1 cellular context compared by ENCODE assay signal in the genomic region with DNA sequence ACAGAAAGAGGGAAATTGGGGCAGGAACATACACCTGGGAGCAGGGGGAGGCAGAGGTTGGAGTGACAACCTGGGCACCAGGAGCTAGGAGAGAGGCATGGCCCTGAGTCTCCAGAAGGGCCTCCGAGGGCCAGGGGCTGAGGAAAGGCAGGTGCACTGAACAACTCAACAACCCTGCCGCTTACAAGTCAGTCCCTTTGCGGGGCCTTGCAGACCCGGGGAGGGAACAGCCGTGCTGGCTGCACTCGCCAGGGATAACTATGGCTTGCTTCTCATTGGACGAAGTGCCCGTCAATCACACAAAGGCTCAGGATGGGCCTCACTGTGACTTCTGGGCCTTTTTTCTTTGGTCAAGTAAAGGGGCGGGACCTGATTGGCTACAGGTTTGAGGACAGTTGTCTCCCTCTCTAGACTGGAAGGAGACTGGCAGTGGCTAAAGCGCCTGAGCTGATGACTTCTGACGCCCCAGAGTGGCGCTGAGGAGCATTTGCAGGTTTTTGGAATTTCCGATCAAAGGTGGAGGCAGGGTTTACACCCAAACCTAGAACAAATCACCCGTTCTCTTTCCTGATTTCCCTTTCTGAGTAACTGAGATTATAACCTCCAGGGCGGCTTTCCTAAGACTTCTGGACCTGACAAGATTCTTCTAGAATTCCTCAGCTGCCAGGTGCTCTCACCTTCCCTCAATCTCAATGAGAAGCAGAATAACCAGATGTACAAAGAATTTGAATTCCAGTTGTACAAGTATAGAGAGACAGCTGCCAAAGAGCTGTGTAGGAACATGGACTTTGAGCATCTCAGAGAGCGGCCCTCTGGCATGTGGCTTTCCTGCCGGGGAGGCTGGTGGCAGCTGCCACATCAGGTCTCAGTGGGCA.
TF ChIP-seq lines count a peak whose summit lies in the region.

No MANE protein-coding gene starts in this region.

TF ChIP-seq in HepG2, 621 proteins besides CTCF, POLR2A, EP300 and RAD21 (continued from another document and continues in another):
- TF ChIP-seq, protein P1, sequence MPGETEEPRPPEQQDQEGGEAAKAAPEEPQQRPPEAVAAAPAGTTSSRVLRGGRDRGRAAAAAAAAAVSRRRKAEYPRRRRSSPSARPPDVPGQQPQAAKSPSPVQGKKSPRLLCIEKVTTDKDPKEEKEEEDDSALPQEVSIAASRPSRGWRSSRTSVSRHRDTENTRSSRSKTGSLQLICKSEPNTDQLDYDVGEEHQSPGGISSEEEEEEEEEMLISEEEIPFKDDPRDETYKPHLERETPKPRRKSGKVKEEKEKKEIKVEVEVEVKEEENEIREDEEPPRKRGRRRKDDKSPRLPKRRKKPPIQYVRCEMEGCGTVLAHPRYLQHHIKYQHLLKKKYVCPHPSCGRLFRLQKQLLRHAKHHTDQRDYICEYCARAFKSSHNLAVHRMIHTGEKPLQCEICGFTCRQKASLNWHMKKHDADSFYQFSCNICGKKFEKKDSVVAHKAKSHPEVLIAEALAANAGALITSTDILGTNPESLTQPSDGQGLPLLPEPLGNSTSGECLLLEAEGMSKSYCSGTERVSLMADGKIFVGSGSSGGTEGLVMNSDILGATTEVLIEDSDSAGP (CRISPR knock-in tag; IDR thresholded peaks at IDR 0.05; ENCODE audit: borderline replicate concordance), result peak; percentile 48; the same call in 1 of the 2 replicates
- TF ChIP-seq, protein P2, sequence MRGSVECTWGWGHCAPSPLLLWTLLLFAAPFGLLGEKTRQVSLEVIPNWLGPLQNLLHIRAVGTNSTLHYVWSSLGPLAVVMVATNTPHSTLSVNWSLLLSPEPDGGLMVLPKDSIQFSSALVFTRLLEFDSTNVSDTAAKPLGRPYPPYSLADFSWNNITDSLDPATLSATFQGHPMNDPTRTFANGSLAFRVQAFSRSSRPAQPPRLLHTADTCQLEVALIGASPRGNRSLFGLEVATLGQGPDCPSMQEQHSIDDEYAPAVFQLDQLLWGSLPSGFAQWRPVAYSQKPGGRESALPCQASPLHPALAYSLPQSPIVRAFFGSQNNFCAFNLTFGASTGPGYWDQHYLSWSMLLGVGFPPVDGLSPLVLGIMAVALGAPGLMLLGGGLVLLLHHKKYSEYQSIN (CRISPR knock-in tag; IDR thresholded peaks at IDR 0.05; ENCODE audit: borderline replicate concordance), result no peak
- TF ChIP-seq, protein P3, sequence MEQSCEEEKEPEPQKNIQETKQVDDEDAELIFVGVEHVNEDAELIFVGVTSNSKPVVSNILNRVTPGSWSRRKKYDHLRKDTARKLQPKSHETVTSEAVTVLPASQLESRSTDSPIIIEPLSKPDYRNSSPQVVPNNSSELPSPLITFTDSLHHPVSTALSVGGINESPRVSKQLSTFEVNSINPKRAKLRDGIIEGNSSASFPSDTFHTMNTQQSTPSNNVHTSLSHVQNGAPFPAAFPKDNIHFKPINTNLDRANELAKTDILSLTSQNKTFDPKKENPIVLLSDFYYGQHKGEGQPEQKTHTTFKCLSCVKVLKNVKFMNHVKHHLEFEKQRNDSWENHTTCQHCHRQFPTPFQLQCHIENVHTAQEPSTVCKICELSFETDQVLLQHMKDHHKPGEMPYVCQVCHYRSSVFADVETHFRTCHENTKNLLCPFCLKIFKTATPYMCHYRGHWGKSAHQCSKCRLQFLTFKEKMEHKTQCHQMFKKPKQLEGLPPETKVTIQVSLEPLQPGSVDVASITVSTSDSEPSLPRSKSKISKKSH (CRISPR knock-in tag; IDR thresholded peaks at IDR 0.05; ENCODE audit: borderline replicate concordance), result no peak; the same call in 1 of the 2 replicates
- TF ChIP-seq, protein P4, sequence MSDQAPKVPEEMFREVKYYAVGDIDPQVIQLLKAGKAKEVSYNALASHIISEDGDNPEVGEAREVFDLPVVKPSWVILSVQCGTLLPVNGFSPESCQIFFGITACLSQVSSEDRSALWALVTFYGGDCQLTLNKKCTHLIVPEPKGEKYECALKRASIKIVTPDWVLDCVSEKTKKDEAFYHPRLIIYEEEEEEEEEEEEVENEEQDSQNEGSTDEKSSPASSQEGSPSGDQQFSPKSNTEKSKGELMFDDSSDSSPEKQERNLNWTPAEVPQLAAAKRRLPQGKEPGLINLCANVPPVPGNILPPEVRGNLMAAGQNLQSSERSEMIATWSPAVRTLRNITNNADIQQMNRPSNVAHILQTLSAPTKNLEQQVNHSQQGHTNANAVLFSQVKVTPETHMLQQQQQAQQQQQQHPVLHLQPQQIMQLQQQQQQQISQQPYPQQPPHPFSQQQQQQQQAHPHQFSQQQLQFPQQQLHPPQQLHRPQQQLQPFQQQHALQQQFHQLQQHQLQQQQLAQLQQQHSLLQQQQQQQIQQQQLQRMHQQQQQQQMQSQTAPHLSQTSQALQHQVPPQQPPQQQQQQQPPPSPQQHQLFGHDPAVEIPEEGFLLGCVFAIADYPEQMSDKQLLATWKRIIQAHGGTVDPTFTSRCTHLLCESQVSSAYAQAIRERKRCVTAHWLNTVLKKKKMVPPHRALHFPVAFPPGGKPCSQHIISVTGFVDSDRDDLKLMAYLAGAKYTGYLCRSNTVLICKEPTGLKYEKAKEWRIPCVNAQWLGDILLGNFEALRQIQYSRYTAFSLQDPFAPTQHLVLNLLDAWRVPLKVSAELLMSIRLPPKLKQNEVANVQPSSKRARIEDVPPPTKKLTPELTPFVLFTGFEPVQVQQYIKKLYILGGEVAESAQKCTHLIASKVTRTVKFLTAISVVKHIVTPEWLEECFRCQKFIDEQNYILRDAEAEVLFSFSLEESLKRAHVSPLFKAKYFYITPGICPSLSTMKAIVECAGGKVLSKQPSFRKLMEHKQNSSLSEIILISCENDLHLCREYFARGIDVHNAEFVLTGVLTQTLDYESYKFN (CRISPR knock-in tag; conservative IDR thresholded peaks at IDR 0.05), result peak; percentile 67
- TF ChIP-seq ZNF557 (CRISPR knock-in tag; IDR thresholded peaks at IDR 0.05) (0 out of 2 replicates have a peak, but pooled peaks have one; percentile 6), ZEB1 (IDR thresholded peaks at IDR 0.05; ENCODE audit: insufficient replicate concordance, low read depth) (no peak), ZNF816 (CRISPR knock-in tag; IDR thresholded peaks at IDR 0.05; ENCODE audit: borderline replicate concordance) (no peak), CBX5 (CRISPR knock-in tag; IDR thresholded peaks at IDR 0.05; ENCODE audit: borderline replicate concordance) (0 out of 2 replicates have a peak, but pooled peaks have one; percentile 12), SP4 (CRISPR knock-in tag; IDR thresholded peaks at IDR 0.05) (peak; percentile 73), MAFG (CRISPR knock-in tag; IDR thresholded peaks at IDR 0.05) (no peak), IKZF4 (CRISPR knock-in tag; IDR thresholded peaks at IDR 0.05; ENCODE audit: borderline replicate concordance, low read depth, not compliant biosample characterization) (peak; percentile 27), BORCS8-MEF2B (CRISPR knock-in tag; IDR thresholded peaks at IDR 0.05) (peak; percentile 74; the same call in 1 of the 2 replicates), ZNF460 (CRISPR knock-in tag; IDR thresholded peaks at IDR 0.05; ENCODE audit: borderline replicate concordance) (no peak), KAT8 (CRISPR knock-in tag; IDR thresholded peaks at IDR 0.05) (peak; percentile 21; the same call in 1 of the 2 replicates), ZFP37 (CRISPR knock-in tag; IDR thresholded peaks at IDR 0.05; ENCODE audit: borderline replicate concordance) (no peak), ZNF225 (CRISPR knock-in tag; IDR thresholded peaks at IDR 0.05) (peak; percentile 53; the same call in 1 of the 2 replicates), ZFY (CRISPR knock-in tag; IDR thresholded peaks at IDR 0.05) (peak; percentile 73), ZNF724P (CRISPR knock-in tag; IDR thresholded peaks at IDR 0.05; ENCODE audit: borderline replicate concordance) (peak; percentile 55; the same call in 1 of the 2 replicates), BCL6 (CRISPR knock-in tag; IDR thresholded peaks at IDR 0.05) (no peak), KDM3A (CRISPR knock-in tag; IDR thresholded peaks at IDR 0.05; ENCODE audit: low read depth) (0 out of 2 replicates have a peak, but pooled peaks have one; percentile 13), ZFX (CRISPR knock-in tag; IDR thresholded peaks at IDR 0.05; ENCODE audit: low read depth) (peak; percentile 83), HOXA3 (CRISPR knock-in tag; IDR thresholded peaks at IDR 0.05) (peak; percentile 25; the same call in 1 of the 2 replicates), SUZ12 (IDR thresholded peaks at IDR 0.05; ENCODE audit: low read depth, low read length) (no peak), ZNF589 (CRISPR knock-in tag; conservative IDR thresholded peaks at IDR 0.05) (no peak), EEA1 (CRISPR knock-in tag; IDR thresholded peaks at IDR 0.05; ENCODE audit: borderline replicate concordance) (peak; percentile 16; the same call in 1 of the 2 replicates), DMAP1 (CRISPR knock-in tag; IDR thresholded peaks at IDR 0.05) (peak; percentile 35; the same call in 1 of the 2 replicates), NR2C2 (CRISPR knock-in tag; IDR thresholded peaks at IDR 0.05; ENCODE audit: borderline replicate concordance) (no peak), ZFP90 (CRISPR knock-in tag; IDR thresholded peaks at IDR 0.05; ENCODE audit: borderline replicate concordance) (0 out of 2 replicates have a peak, but pooled peaks have one; percentile 6), MTA3 (CRISPR knock-in tag; IDR thresholded peaks at IDR 0.05) (no peak), SKI (IDR thresholded peaks at IDR 0.05; ENCODE audit: partially characterized antibody) (peak; percentile 7), ZNF615 (CRISPR knock-in tag; IDR thresholded peaks at IDR 0.05; ENCODE audit: borderline replicate concordance) (no peak)
- TF ChIP-seq, protein P5, sequence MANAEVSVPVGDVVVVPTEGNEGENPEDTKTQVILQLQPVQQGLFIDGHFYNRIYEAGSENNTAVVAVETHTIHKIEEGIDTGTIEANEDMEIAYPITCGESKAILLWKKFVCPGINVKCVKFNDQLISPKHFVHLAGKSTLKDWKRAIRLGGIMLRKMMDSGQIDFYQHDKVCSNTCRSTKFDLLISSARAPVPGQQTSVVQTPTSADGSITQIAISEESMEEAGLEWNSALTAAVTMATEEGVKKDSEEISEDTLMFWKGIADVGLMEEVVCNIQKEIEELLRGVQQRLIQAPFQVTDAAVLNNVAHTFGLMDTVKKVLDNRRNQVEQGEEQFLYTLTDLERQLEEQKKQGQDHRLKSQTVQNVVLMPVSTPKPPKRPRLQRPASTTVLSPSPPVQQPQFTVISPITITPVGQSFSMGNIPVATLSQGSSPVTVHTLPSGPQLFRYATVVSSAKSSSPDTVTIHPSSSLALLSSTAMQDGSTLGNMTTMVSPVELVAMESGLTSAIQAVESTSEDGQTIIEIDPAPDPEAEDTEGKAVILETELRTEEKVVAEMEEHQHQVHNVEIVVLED (CRISPR knock-in tag; IDR thresholded peaks at IDR 0.05; ENCODE audit: borderline replicate concordance), result no peak; the same call in 1 of the 2 replicates
- TF ChIP-seq, protein P6, sequence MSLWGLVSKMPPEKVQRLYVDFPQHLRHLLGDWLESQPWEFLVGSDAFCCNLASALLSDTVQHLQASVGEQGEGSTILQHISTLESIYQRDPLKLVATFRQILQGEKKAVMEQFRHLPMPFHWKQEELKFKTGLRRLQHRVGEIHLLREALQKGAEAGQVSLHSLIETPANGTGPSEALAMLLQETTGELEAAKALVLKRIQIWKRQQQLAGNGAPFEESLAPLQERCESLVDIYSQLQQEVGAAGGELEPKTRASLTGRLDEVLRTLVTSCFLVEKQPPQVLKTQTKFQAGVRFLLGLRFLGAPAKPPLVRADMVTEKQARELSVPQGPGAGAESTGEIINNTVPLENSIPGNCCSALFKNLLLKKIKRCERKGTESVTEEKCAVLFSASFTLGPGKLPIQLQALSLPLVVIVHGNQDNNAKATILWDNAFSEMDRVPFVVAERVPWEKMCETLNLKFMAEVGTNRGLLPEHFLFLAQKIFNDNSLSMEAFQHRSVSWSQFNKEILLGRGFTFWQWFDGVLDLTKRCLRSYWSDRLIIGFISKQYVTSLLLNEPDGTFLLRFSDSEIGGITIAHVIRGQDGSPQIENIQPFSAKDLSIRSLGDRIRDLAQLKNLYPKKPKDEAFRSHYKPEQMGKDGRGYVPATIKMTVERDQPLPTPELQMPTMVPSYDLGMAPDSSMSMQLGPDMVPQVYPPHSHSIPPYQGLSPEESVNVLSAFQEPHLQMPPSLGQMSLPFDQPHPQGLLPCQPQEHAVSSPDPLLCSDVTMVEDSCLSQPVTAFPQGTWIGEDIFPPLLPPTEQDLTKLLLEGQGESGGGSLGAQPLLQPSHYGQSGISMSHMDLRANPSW (CRISPR knock-in tag; IDR thresholded peaks at IDR 0.05; ENCODE audit: borderline replicate concordance), result 0 out of 2 replicates have a peak, but pooled peaks have one; percentile 51
- TF ChIP-seq, protein P7, sequence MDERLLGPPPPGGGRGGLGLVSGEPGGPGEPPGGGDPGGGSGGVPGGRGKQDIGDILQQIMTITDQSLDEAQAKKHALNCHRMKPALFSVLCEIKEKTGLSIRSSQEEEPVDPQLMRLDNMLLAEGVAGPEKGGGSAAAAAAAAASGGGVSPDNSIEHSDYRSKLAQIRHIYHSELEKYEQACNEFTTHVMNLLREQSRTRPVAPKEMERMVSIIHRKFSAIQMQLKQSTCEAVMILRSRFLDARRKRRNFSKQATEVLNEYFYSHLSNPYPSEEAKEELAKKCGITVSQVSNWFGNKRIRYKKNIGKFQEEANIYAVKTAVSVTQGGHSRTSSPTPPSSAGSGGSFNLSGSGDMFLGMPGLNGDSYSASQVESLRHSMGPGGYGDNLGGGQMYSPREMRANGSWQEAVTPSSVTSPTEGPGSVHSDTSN (CRISPR knock-in tag; IDR thresholded peaks at IDR 0.05), result peak; percentile 94
- TF ChIP-seq, protein P8, sequence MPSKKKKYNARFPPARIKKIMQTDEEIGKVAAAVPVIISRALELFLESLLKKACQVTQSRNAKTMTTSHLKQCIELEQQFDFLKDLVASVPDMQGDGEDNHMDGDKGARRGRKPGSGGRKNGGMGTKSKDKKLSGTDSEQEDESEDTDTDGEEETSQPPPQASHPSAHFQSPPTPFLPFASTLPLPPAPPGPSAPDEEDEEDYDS (CRISPR knock-in tag; IDR thresholded peaks at IDR 0.05), result 0 out of 2 replicates have a peak, but pooled peaks have one; percentile 33
- TF ChIP-seq, protein P9, sequence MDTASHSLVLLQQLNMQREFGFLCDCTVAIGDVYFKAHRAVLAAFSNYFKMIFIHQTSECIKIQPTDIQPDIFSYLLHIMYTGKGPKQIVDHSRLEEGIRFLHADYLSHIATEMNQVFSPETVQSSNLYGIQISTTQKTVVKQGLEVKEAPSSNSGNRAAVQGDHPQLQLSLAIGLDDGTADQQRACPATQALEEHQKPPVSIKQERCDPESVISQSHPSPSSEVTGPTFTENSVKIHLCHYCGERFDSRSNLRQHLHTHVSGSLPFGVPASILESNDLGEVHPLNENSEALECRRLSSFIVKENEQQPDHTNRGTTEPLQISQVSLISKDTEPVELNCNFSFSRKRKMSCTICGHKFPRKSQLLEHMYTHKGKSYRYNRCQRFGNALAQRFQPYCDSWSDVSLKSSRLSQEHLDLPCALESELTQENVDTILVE (CRISPR knock-in tag; IDR thresholded peaks at IDR 0.05), result 0 out of 2 replicates have a peak, but pooled peaks have one; percentile 23
- TF ChIP-seq, protein P10, sequence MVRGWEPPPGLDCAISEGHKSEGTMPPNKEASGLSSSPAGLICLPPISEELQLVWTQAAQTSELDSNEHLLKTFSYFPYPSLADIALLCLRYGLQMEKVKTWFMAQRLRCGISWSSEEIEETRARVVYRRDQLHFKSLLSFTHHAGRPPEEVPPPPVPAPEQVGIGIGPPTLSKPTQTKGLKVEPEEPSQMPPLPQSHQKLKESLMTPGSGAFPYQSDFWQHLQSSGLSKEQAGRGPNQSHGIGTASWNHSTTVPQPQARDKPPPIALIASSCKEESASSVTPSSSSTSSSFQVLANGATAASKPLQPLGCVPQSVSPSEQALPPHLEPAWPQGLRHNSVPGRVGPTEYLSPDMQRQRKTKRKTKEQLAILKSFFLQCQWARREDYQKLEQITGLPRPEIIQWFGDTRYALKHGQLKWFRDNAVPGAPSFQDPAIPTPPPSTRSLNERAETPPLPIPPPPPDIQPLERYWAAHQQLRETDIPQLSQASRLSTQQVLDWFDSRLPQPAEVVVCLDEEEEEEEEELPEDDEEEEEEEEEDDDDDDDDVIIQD (CRISPR knock-in tag; IDR thresholded peaks at IDR 0.05; ENCODE audit: low read depth), result no peak
